ENCODE assay signal across 10 cellular contexts in the genomic region with DNA sequence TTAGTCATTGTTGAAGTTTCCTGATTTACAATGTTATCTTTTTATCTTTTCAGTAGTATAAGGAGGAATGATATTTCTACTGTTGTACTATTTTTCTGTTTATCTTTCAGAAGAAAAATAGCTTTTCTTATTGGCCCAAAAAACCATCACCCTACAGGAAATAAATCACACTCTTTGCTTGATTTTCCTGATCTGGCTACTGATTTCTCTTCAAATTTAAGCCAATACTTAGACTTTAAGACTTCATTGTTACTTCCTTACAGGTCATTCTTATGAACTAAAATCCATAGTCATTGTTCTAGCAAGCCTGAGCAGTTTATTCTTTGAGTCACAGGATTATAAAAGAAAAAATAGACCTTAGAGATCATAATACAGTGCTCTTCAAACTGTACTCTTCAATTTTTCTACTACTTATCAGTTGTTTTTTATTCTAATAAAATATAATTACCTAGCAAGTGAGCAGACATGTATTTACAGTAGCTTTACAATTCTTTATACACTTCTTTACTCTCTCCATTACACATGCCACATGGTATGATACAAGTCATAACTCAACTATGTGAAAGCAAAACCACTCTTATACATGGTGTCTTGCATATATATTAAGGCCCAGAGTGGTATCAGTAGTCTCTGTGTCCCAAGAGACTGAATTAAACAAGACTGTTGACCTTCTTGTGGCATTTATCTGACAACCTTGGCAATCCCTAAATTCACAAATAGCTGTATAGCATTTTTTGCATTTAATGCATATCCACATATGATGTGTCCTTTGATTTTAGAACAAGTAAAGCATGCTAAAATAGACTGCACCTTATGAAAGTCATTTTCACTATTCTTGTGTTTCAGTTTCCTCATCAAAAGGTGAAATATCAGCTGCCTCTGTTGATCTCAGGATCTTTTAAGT. TPM values are rescaled to one million over a fixed set of nuclear protein-coding genes. Genes with fewer than 3 reads are reported as not detected.
DNase-seq lines count a peak whose midpoint lies in the region; ATAC-seq lines count a peak whose summit lies in the region.
"Had no signal": no experiment of that assay in that cellular context is flagged by ENCODE, and none has a peak within 500 bp of the region (broad histone marks: within the 10 kb centered on the region; RNA-seq: fewer than 3 reads in every experiment).

No MANE protein-coding gene starts in this region.

- H3K4me1 ChIP-seq in SJSA1 (replicated peaks): peaks cover 47% of the 10 kb centered on the region

- H3K27me3 Mint-ChIP-seq in activated T-cell treated with anti-CD3 and anti-CD28 coated beads, Interleukin-2, amount 50 U/mL, for 24 hours: no peaks in the 10 kb centered on the region

- peak overlapping the region; percentile 81 for H3K27ac Mint-ChIP-seq in activated T-cell treated with anti-CD3 and anti-CD28 coated beads, Interleukin-2, amount 50 U/mL, for 24 hours
- H3K27ac Mint-ChIP-seq in stimulated activated effector memory CD8-positive, alpha-beta T cell treated with anti-CD3 and anti-CD28 coated beads, Interleukin-12 subunit alpha, Interleukin-12 subunit beta, amount 100 ng/mL, for 72 hours: no peak overlapping the region

- H3K9me3 Mint-ChIP-seq in activated T-cell treated with anti-CD3 and anti-CD28 coated beads, Interleukin-2, amount 50 U/mL, for 24 hours: peaks cover 3% of the 10 kb centered on the region
- H3K9me3 Mint-ChIP-seq in stimulated activated effector memory CD8-positive, alpha-beta T cell treated with anti-CD3 and anti-CD28 coated beads, Interleukin-12 subunit alpha, Interleukin-12 subunit beta, amount 100 ng/mL, for 72 hours: no peaks in the 10 kb centered on the region

- H3K4me3 Mint-ChIP-seq in activated T-cell treated with anti-CD3 and anti-CD28 coated beads, Interleukin-2, amount 50 U/mL, for 24 hours: peak overlapping the region; percentile 42
- H3K4me3 Mint-ChIP-seq in stimulated activated effector memory CD8-positive, alpha-beta T cell treated with anti-CD3 and anti-CD28 coated beads, Interleukin-12 subunit alpha, Interleukin-12 subunit beta, amount 100 ng/mL, for 72 hours: no peak overlapping the region

- peaks cover 85% of the 10 kb centered on the region for H3K36me3 Mint-ChIP-seq in activated T-cell treated with anti-CD3 and anti-CD28 coated beads, Interleukin-2, amount 50 U/mL, for 24 hours (ENCODE audit: low read depth)
- peaks cover 73% of the 10 kb centered on the region for H3K36me3 Mint-ChIP-seq in stimulated activated effector memory CD8-positive, alpha-beta T cell treated with anti-CD3 and anti-CD28 coated beads, Interleukin-12 subunit alpha, Interleukin-12 subunit beta, amount 100 ng/mL, for 72 hours

- peaks cover 78% of the 10 kb centered on the region for H3K4me1 Mint-ChIP-seq in activated T-cell treated with anti-CD3 and anti-CD28 coated beads, Interleukin-2, amount 50 U/mL, for 24 hours (ENCODE audit: low read depth)
- peaks cover 58% of the 10 kb centered on the region for H3K4me1 Mint-ChIP-seq in stimulated activated effector memory CD8-positive, alpha-beta T cell treated with anti-CD3 and anti-CD28 coated beads, Interleukin-12 subunit alpha, Interleukin-12 subunit beta, amount 100 ng/mL, for 72 hours

- ATAC-seq in HG02870 (IDR thresholded peaks at IDR 0.05; ENCODE audit: unreplicated experiment): peak; percentile 86
- ATAC-seq in stimulated activated effector memory CD8-positive, alpha-beta T cell treated with anti-CD3 and anti-CD28 coated beads, Interleukin-12 subunit alpha, Interleukin-12 subunit beta, amount 100 ng/mL, for 72 hours: peak; percentile 87

- H3K36me3 ChIP-seq in SJSA1: 0 out of 2 replicates have a peak, but pooled peaks cover 7% of the 10 kb centered on the region
- H3K36me3 ChIP-seq: HAP-1 had no signal

- no peak for DNase-seq in activated T-cell treated with anti-CD3 and anti-CD28 coated beads, Interleukin-2, amount 50 U/mL, for 24 hours
- no peak for DNase-seq in activated T-cell treated with anti-CD3 and anti-CD28 coated beads, Interleukin-2, amount 50 U/mL, for 48 hours
- DNase-seq in SJSA1 (ENCODE audit: low read depth in 1 of 2, low spot score in 2 of 2) (peak in 1 of 2 experiments; percentile 34), epidermal melanocyte (ENCODE audit: insufficient read length, low spot score) (no peak), NCI-H2081 treated with DMSO at 0.1 percent for 48 hours (lab: John Stamatoyannopoulos, UW) (no peak), SHP77 treated with DMSO at 0.1 percent for 48 hours (lab: John Stamatoyannopoulos, UW) (no peak)
- no peak for DNase-seq in stimulated activated effector memory CD8-positive, alpha-beta T cell treated with anti-CD3 and anti-CD28 coated beads, Interleukin-12 subunit alpha, Interleukin-12 subunit beta, amount 100 ng/mL, for 72 hours (ENCODE audit: low spot score in 2 of 2)
- DNase-seq: activated naive CD4-positive, alpha-beta T cell had no signal

- H3K4me3 ChIP-seq in SJSA1: no peak overlapping the region
- H3K4me3 ChIP-seq: HAP-1 had no signal

- no peaks in the 10 kb centered on the region for H3K27me3 ChIP-seq in SJSA1 (replicated peaks)

- H3K9me3 ChIP-seq in SJSA1 (replicated peaks): no peaks in the 10 kb centered on the region
- H3K9me3 ChIP-seq: HAP-1 had no signal

- peak overlapping the region; percentile 42 for H3K27ac ChIP-seq in SJSA1

RNA-seq across cellular contexts. Expression of a gene that starts 47.9 kb away (rescaled TPM):
- total RNA-seq in SJSA1 (2014; rRNA removed; shearing (Covaris generic)): 7.1 and 13.1 TPM in 2 replicates
